In genomic region chr3:100717637-100718487, GRCh38 we compare ENCODE assay signal across 17 cellular contexts. TPM values are rescaled to one million over a fixed set of nuclear protein-coding genes. Genes with fewer than 3 reads are reported as not detected.
DNase-seq lines count a peak whose midpoint lies in the region; ATAC-seq, FAIRE-seq and TF ChIP-seq lines count a peak whose summit lies in the region.
"Had no signal": no experiment of that assay in that cellular context is flagged by ENCODE, and none has a peak within 500 bp of the region (broad histone marks: within the 10 kb centered on the region; RNA-seq: fewer than 3 reads in every experiment).

No MANE protein-coding gene starts in this region.

- in situ Hi-C loops in GM12878 (cut with MboI): no loop called here

- H3K27ac ChIP-seq in C4-2B (peak overlapping the region; percentile 49), GM12878 (ENCODE audit: control insufficient read depth, insufficient read depth) (no peak overlapping the region)
- H3K27ac ChIP-seq in CD8-positive, alpha-beta T cell (ENCODE audit: low read depth, low read length): no peak overlapping the region
- H3K27ac ChIP-seq: BLaER1, KMS-11 had no signal

- DNase-seq in CD8-positive, alpha-beta T cell: no peak
- no peak for DNase-seq in GM12878 (ENCODE audit: low read depth, low spot score)
- no peak for DNase-seq in nephron progenitor cell
- no peak for DNase-seq in NCI-H82 treated with DMSO at 0.1 percent for 48 hours (lab: John Stamatoyannopoulos, UW; ENCODE audit: unreplicated experiment)
- DNase-seq in activated T-helper 1 cell treated with anti-CD3 and anti-CD28 coated beads, Interleukin-12 subunit alpha, Interleukin-12 subunit beta, Interleukin-2, Interleukin-4 antibody, amounts not matched to agents 30 ng/mL and 10 ng/mL and 1 ng/mL, durations not matched to agents 14 hours and 24 hours and 36 hours (ENCODE audit: low spot score): no peak
- no peak for DNase-seq in NCI-H748 treated with DMSO at 0.1 percent for 48 hours (lab: John Stamatoyannopoulos, UW)
- DNase-seq: COR-L47, DMS153, H9, NCI-H2029, NCI-H2227 treated with DMSO at 0.1 percent for 48 hours, NCI-H526, Right ventricle myocardium superior had no signal

- peaks cover 20% of the 10 kb centered on the region for H3K4me1 ChIP-seq in CD8-positive, alpha-beta T cell (ENCODE audit: insufficient read depth, low read length)
- H3K4me1 ChIP-seq in GM12878 (ENCODE audit: control insufficient read depth, insufficient read depth, low read length): no peaks in the 10 kb centered on the region
- H3K4me1 ChIP-seq: BLaER1 had no signal

- TF ChIP-seq CTCF in C4-2B (conservative IDR thresholded peaks at IDR 0.05) (no peak), GM12878 (IDR thresholded peaks at IDR 0.05 in 2 of 3, conservative IDR thresholded peaks at IDR 0.05 in 1 of 3; ENCODE audit: control insufficient read depth in 2 of 3, extremely low read depth in 1 of 3, insufficient read depth in 1 of 3, low read depth in 3 of 3, low read length in 3 of 3) (no peak), nephron progenitor cell (IDR thresholded peaks at IDR 0.05) (no peak)
- TF ChIP-seq CTCF in CD8-positive, alpha-beta T cell (IDR thresholded peaks at IDR 0.05): no peak

- H3K4me1 Mint-ChIP-seq in CD8-positive, alpha-beta T cell (ENCODE audit: low read depth): peaks cover 49% of the 10 kb centered on the region
- peaks cover 8% of the 10 kb centered on the region for H3K4me1 Mint-ChIP-seq in nephron progenitor cell
- H3K4me1 Mint-ChIP-seq in activated T-helper 1 cell treated with anti-CD3 and anti-CD28 coated beads, Interleukin-12 subunit alpha, Interleukin-12 subunit beta, Interleukin-2, Interleukin-4 antibody, amounts not matched to agents 30 ng/mL and 10 ng/mL and 1 ng/mL, durations not matched to agents 14 hours and 24 hours and 36 hours (ENCODE audit: low read depth): peaks cover 47% of the 10 kb centered on the region

- intact Hi-C loops in CD8-positive, alpha-beta T cell (cut with DNase I, micrococcal nuclease): loop anchor here in 1 of 2 experiments (1.0 kb wide), 1 partner anchor 9 kb away; the partner anchor contains the start of gene TFG
- intact Hi-C loops in GM12878 (cut with micrococcal nuclease; ENCODE audit: unreplicated experiment): loop anchor here (2.0 to 10.0 kb wide), 2 partner anchors 115 to 403 kb away; no protein-coding TSS in a partner anchor
- intact Hi-C loops in activated T-helper 1 cell treated with anti-CD3 and anti-CD28 coated beads, Interleukin-12 subunit alpha, Interleukin-12 subunit beta, Interleukin-2, Interleukin-4 antibody, amounts not matched to agents 30 ng/mL and 10 ng/mL and 1 ng/mL, durations not matched to agents 14 hours and 24 hours and 36 hours (cut with micrococcal nuclease): loop anchor here (10.0 kb wide), 1 partner anchor 253 kb away; no protein-coding TSS in a partner anchor

- H3K4me2 ChIP-seq in GM12878 (ENCODE audit: control insufficient read depth, insufficient read depth): peak overlapping the region; percentile 19; the same call in 1 of the 2 replicates
- H3K4me2 ChIP-seq: BLaER1, KMS-11 had no signal

- H3K36me3 Mint-ChIP-seq in CD8-positive, alpha-beta T cell: peaks cover 86% of the 10 kb centered on the region
- H3K36me3 Mint-ChIP-seq in nephron progenitor cell (ENCODE audit: low read depth): peaks cover 99% of the 10 kb centered on the region
- H3K36me3 Mint-ChIP-seq in activated T-helper 1 cell treated with anti-CD3 and anti-CD28 coated beads, Interleukin-12 subunit alpha, Interleukin-12 subunit beta, Interleukin-2, Interleukin-4 antibody, amounts not matched to agents 30 ng/mL and 10 ng/mL and 1 ng/mL, durations not matched to agents 14 hours and 24 hours and 36 hours (ENCODE audit: low read depth): peaks cover 47% of the 10 kb centered on the region

- no peak overlapping the region for H3K4me3 ChIP-seq in CD8-positive, alpha-beta T cell (ENCODE audit: low read depth, low read length)
- H3K4me3 ChIP-seq in GM12878: no peak overlapping the region
- H3K4me3 ChIP-seq: BLaER1 had no signal

- H3K9ac ChIP-seq in GM12878 (ENCODE audit: control insufficient read depth, insufficient read depth, low read length): no peak overlapping the region
- H3K9ac ChIP-seq: BLaER1, KMS-11 had no signal

- H3K27me3 ChIP-seq in CD8-positive, alpha-beta T cell (ENCODE audit: insufficient read depth, low read length): no peaks in the 10 kb centered on the region
- no peaks in the 10 kb centered on the region for H3K27me3 ChIP-seq in GM12878 (replicated peaks in 1 of 2; ENCODE audit: control insufficient read depth in 2 of 2, insufficient read depth in 2 of 2, low read length in 1 of 2)
- H3K27me3 ChIP-seq: BLaER1 had no signal

- no peak for TF ChIP-seq EP300 in GM12878 (IDR thresholded peaks at IDR 0.05; ENCODE audit: borderline replicate concordance in 1 of 2, control insufficient read depth in 1 of 2, low read depth in 2 of 2, low read length in 2 of 2)

- ATAC-seq in CD8-positive, alpha-beta T cell: no peak
- ATAC-seq in GM12878: no peak
- ATAC-seq: Panc1 had no signal

- no TSS peak for BruUV-seq in GM12878 (replicated peaks; lab: Mats Ljungman, UMichigan)

- H3K9me3 Mint-ChIP-seq in CD8-positive, alpha-beta T cell: no peaks in the 10 kb centered on the region
- H3K9me3 Mint-ChIP-seq in nephron progenitor cell: peaks cover 13% of the 10 kb centered on the region
- H3K9me3 Mint-ChIP-seq in activated T-helper 1 cell treated with anti-CD3 and anti-CD28 coated beads, Interleukin-12 subunit alpha, Interleukin-12 subunit beta, Interleukin-2, Interleukin-4 antibody, amounts not matched to agents 30 ng/mL and 10 ng/mL and 1 ng/mL, durations not matched to agents 14 hours and 24 hours and 36 hours: no peaks in the 10 kb centered on the region
- H3K9me3 Mint-ChIP-seq: H9 had no signal

- H3K79me2 ChIP-seq in GM12878 (ENCODE audit: control insufficient read depth, insufficient read depth, low read length): peaks cover 69% of the 10 kb centered on the region

- H3K9me3 ChIP-seq in CD8-positive, alpha-beta T cell (ENCODE audit: low read length): no peaks in the 10 kb centered on the region
- no peaks in the 10 kb centered on the region; the same call in 2 of the 3 replicates for H3K9me3 ChIP-seq in GM12878 (replicated peaks; ENCODE audit: control insufficient read depth, insufficient read depth, low read length)
- H3K9me3 ChIP-seq: BLaER1 had no signal

- H3K36me3 ChIP-seq in CD8-positive, alpha-beta T cell (ENCODE audit: insufficient read depth, low read length): peaks cover 14% of the 10 kb centered on the region
- H3K36me3 ChIP-seq in GM12878 (ENCODE audit: control insufficient read depth in 2 of 2, insufficient read depth in 2 of 2, low read length in 1 of 2): peaks cover 5 to 24% of the 10 kb centered on the region in 2 experiments

- no peaks in the 10 kb centered on the region for H3K27me3 Mint-ChIP-seq in CD8-positive, alpha-beta T cell (ENCODE audit: low read depth)
- H3K27me3 Mint-ChIP-seq in nephron progenitor cell (ENCODE audit: low read depth, poor library complexity): peaks cover 3% of the 10 kb centered on the region
- no peaks in the 10 kb centered on the region for H3K27me3 Mint-ChIP-seq in activated T-helper 1 cell treated with anti-CD3 and anti-CD28 coated beads, Interleukin-12 subunit alpha, Interleukin-12 subunit beta, Interleukin-2, Interleukin-4 antibody, amounts not matched to agents 30 ng/mL and 10 ng/mL and 1 ng/mL, durations not matched to agents 14 hours and 24 hours and 36 hours (ENCODE audit: insufficient read depth)

- no peak overlapping the region for H2AFZ ChIP-seq in GM12878 (ENCODE audit: control insufficient read depth, low read depth, low read length)

- no peak overlapping the region for H3K4me3 Mint-ChIP-seq in CD8-positive, alpha-beta T cell
- H3K4me3 Mint-ChIP-seq in nephron progenitor cell: no peak overlapping the region
- H3K4me3 Mint-ChIP-seq in activated T-helper 1 cell treated with anti-CD3 and anti-CD28 coated beads, Interleukin-12 subunit alpha, Interleukin-12 subunit beta, Interleukin-2, Interleukin-4 antibody, amounts not matched to agents 30 ng/mL and 10 ng/mL and 1 ng/mL, durations not matched to agents 14 hours and 24 hours and 36 hours: no peak overlapping the region
- H3K4me3 Mint-ChIP-seq: H9 had no signal

- no peaks in the 10 kb centered on the region for H4K20me1 ChIP-seq in GM12878 (ENCODE audit: control insufficient read depth, insufficient read depth)

- SMC1A ChIA-PET in GM12878 (lab: Charles Lee; ENCODE audit: uncharacterized antibody, unreplicated experiment): interaction anchor here (0.7 to 4.5 kb wide), 5 partner anchors 10 to 68 kb away, joined by 3 to 18 read pairs (median 3); no protein-coding TSS in a partner anchor

- no peak for FAIRE-seq in GM12878 (lab: Jason Lieb, UNC)

- 99% methylated on average over 4 of the region's 4 CpGs for WGBS in GM12878 (ENCODE audit: insufficient coverage, insufficient replicate concordance, low lambda C conversion rate, missing lambda C conversion rate)

- no peak for TF ChIP-seq RAD21 in GM12878 (IDR thresholded peaks at IDR 0.05; ENCODE audit: insufficient read depth, low read depth, low read length)

- CTCF ChIA-PET in CD8-positive, alpha-beta T cell (lab: Charles Lee): no interaction called here
- CTCF ChIA-PET in GM12878 (lab: Yijun Ruan, JAX): interaction anchor here (0.6 to 1.6 kb wide), 6 partner anchors 10 to 680 kb away, joined by 3 to 5 read pairs (median 4); no protein-coding TSS in a partner anchor

- peak overlapping the region; percentile 28 for H3K27ac Mint-ChIP-seq in CD8-positive, alpha-beta T cell
- peak overlapping the region; percentile 29 for H3K27ac Mint-ChIP-seq in nephron progenitor cell
- H3K27ac Mint-ChIP-seq in activated T-helper 1 cell treated with anti-CD3 and anti-CD28 coated beads, Interleukin-12 subunit alpha, Interleukin-12 subunit beta, Interleukin-2, Interleukin-4 antibody, amounts not matched to agents 30 ng/mL and 10 ng/mL and 1 ng/mL, durations not matched to agents 14 hours and 24 hours and 36 hours: no peak overlapping the region
- H3K27ac Mint-ChIP-seq: H9 had no signal

- POLR2A ChIA-PET in CD8-positive, alpha-beta T cell (lab: Charles Lee): interaction anchor here (1.3 to 3.5 kb wide), 2 partner anchors 9 to 12 kb away, joined by 3 to 14 read pairs; partner anchors contain the start of gene TFG
- POLR2A ChIA-PET in GM12878 (lab: Charles Lee): interaction anchor here (0.6 to 0.9 kb wide), 4 partner anchors 10 to 786 kb away, joined by 4 to 7 read pairs (median 5); no protein-coding TSS in a partner anchor

- TF ChIP-seq POLR2A in GM12878 (IDR thresholded peaks at IDR 0.05; ENCODE audit: low read depth, low read length): no peak

- RAD21 ChIA-PET in GM12878 (lab: Charles Lee; ENCODE audit: unreplicated experiment): interaction anchor here (0.8 kb wide), 1 partner anchor 25 kb away, joined by 3 read pairs; no protein-coding TSS in a partner anchor

RNA-seq across cellular contexts. Expression of gene TFG, which starts 8.6 kb away (rescaled TPM):
- 10 to 100 TPM; 76.3 to 88.3 TPM for total RNA-seq in CD8-positive, alpha-beta T cell
- 113 and 121 TPM in 2 replicates for total RNA-seq in GM12878 (2013; cell fraction: nucleolus; rRNA removed)
- total RNA-seq in GM12878 (2014; rRNA removed): 42.7 and 45.1 TPM in 2 replicates
- total RNA-seq in GM12878 (2014; rRNA removed; fragmentation: Illumina TruSeq; extraction: Trizol): 52.2 and 53.8 TPM in 2 replicates
- 56.0 and 57.5 TPM in 2 replicates for total RNA-seq in GM12878 (2021)
- 50.8 TPM for polyA plus RNA-seq in GM12878 (2011; ENCODE audit: low read depth)
- 58.5 and 62.4 TPM in 2 replicates for polyA plus RNA-seq in GM12878 (2011; rRNA removed)
- 65.3 and 76.5 TPM in 2 replicates for polyA plus RNA-seq in GM12878 (2011; cell fraction: cytosol; rRNA removed)
- 77.0 and 90.0 TPM in 2 replicates for polyA plus RNA-seq in GM12878 (2011; cell fraction: nucleus; rRNA removed)
- polyA plus RNA-seq in GM12878 (2012): 63.7 and 79.9 TPM in 2 replicates
- polyA plus RNA-seq in GM12878 (2014; fragmentation: Illumina TruSeq; extraction: Trizol): 103 and 104 TPM in 2 replicates
- polyA plus RNA-seq in GM12878 (2014; fragmentation: Nextera tagmentation; extraction: Ambion mirVana): 10 to 100 TPM; 29.3 to 47.6 TPM
- polyA plus RNA-seq in GM12878 (2014; rRNA removed): 48.8 and 57.8 TPM in 2 replicates
- polyA plus RNA-seq in GM12878 (2016; fragmentation: Nextera tagmentation; extraction: Ambion mirVana): 100 to 1,000 TPM; 115 to 126 TPM
- polyA minus RNA-seq in GM12878 (2011; rRNA and poly(A)+ RNA removed): 38.0 and 43.3 TPM in 2 replicates
- polyA minus RNA-seq in GM12878 (2011; cell fraction: cytosol; rRNA and poly(A)+ RNA removed): 22.5 and 26.2 TPM in 2 replicates
- polyA minus RNA-seq in GM12878 (2011; cell fraction: nucleus; rRNA and poly(A)+ RNA removed): 52.3 and 74.4 TPM in 2 replicates
- 73.0 and 75.3 TPM in 2 replicates for total RNA-seq in activated T-helper 1 cell treated with anti-CD3 and anti-CD28 coated beads, Interleukin-12 subunit alpha, Interleukin-12 subunit beta, Interleukin-2, Interleukin-4 antibody, amounts not matched to agents 30 ng/mL and 10 ng/mL and 1 ng/mL, durations not matched to agents 14 hours and 24 hours and 36 hours
